6 cellular contexts compared by ENCODE assay signal in the genomic region with DNA sequence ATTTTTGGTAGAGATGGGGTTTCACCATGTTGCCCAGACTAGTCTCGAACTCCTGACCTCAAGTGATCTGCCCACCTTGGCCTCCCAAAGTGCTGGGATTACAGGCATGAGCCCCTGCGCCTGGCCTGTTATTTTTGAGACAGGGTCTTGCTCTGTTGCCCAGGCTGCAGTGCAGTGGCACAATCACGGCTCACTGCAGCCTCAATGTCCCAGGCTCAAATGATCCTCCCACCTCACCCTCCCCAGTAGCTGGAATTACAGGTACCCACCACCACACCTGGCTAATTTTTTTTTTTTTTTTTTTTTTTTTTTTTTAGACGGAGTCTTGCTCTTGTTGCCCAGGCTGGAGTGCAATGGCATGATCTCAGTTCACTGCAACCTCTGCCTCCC. TPM values are rescaled to one million over a fixed set of nuclear protein-coding genes. Genes with fewer than 3 reads are reported as not detected.
DNase-seq lines count a peak whose midpoint lies in the region; ATAC-seq and TF ChIP-seq lines count a peak whose summit lies in the region.
"Not testable (repeated sequence)": the region's sequence is repeated elsewhere in the genome, so short reads cannot be mapped to it uniquely, and the experiment has no call there.

No MANE protein-coding gene starts in this region.

- H3K27me3 Mint-ChIP-seq in CD4-positive, alpha-beta T cell, result not testable (repeated sequence)
- H3K27me3 Mint-ChIP-seq in WTC11 (ENCODE audit: low read depth), result peaks cover 24% of the 10 kb centered on the region

- TF ChIP-seq CTCF in CD4-positive, alpha-beta T cell (IDR thresholded peaks at IDR 0.05); HEK293 (tag by site-specific recombination; IDR thresholded peaks at IDR 0.05); RWPE2 (IDR thresholded peaks at IDR 0.05; ENCODE audit: poor library complexity, severe bottlenecking); WTC11 (IDR thresholded peaks at IDR 0.05); spleen (IDR thresholded peaks at IDR 0.05 in 8 of 11, conservative IDR thresholded peaks at IDR 0.05 in 3 of 11): not testable (repeated sequence)

- not testable (repeated sequence) for ATAC-seq in CD4-positive, alpha-beta T cell (ENCODE audit: poor library complexity); RWPE2 (ENCODE audit: low read depth); WTC11

- H3K36me3 ChIP-seq in HEK293 (ENCODE audit: control insufficient read depth in 2 of 2, insufficient read depth in 1 of 2, low read length in 2 of 2); RWPE2 (ENCODE audit: low read depth); spleen: not testable (repeated sequence)

- H3K4me3 Mint-ChIP-seq in CD4-positive, alpha-beta T cell; WTC11: not testable (repeated sequence)

- not testable (repeated sequence) for H3K4me1 ChIP-seq in HEK293 (ENCODE audit: control insufficient read depth, insufficient read depth, low read length); RWPE2 (ENCODE audit: insufficient read depth, poor library complexity, severe bottlenecking)
- H3K4me1 ChIP-seq in spleen, result peaks cover 15 to 97% (median 69%) of the 10 kb centered on the region in 6 donors

- H3K4me3 ChIP-seq in HEK293 (ENCODE audit: low read depth, low read length); RWPE2 (ENCODE audit: severe bottlenecking); spleen: not testable (repeated sequence)

- CTCF ChIA-PET in CD4-positive, alpha-beta T cell (lab: Charles Lee), result interaction anchor here (1.5 kb wide), 1 partner anchor 60 kb away, joined by 4 read pairs; a partner anchor contains a TSS
- CTCF ChIA-PET in HEK293 (lab: Yijun Ruan, JAX), result interaction anchor here (0.6 to 1.1 kb wide), 3 partner anchors 26 to 875 kb away, joined by 3 to 5 read pairs (median 4); no protein-coding TSS in a partner anchor
- CTCF ChIA-PET in WTC11 (lab: Charles Lee), result interaction anchor here (1.6 kb wide), 1 partner anchor 21 kb away, joined by 6 read pairs; no protein-coding TSS in a partner anchor

- POLR2A ChIA-PET in CD4-positive, alpha-beta T cell (lab: Charles Lee); HEK293 (lab: Yijun Ruan, JAX); WTC11 (lab: Charles Lee): not testable (repeated sequence)

- TF ChIP-seq POLR2A in spleen (IDR thresholded peaks at IDR 0.05), result not testable (repeated sequence)

- not testable (repeated sequence) for H3K27ac ChIP-seq in CD4-positive, alpha-beta T cell (ENCODE audit: low read depth, low read length); HEK293 (ENCODE audit: extremely low read depth, low read depth, low read length)
- H3K27ac ChIP-seq in RWPE2 (ENCODE audit: poor library complexity, severe bottlenecking) (peak overlapping the region; percentile 99), epithelial cell of prostate (peak overlapping the region; percentile 100), spleen (peak overlapping the region in 6 of 8 donors; percentile 43 to 86 (median 82))

- H3K9me3 ChIP-seq in CD4-positive, alpha-beta T cell (ENCODE audit: control insufficient read depth, low read length); HEK293 (ENCODE audit: control insufficient read depth, insufficient read depth, low read depth, low read length); RWPE2 (ENCODE audit: severe bottlenecking); spleen: not testable (repeated sequence)

- H3K27ac Mint-ChIP-seq in CD4-positive, alpha-beta T cell, result peak overlapping the region; percentile 65
- H3K27ac Mint-ChIP-seq in WTC11, result not testable (repeated sequence)

- intact Hi-C loops in CD4-positive, alpha-beta T cell (cut with DNase I, micrococcal nuclease); spleen (cut with DNase I; ENCODE audit: low total_unique reads): not testable (repeated sequence)

- not testable (repeated sequence) for H3K9me3 Mint-ChIP-seq in CD4-positive, alpha-beta T cell; WTC11

- H3K4me1 Mint-ChIP-seq in CD4-positive, alpha-beta T cell (ENCODE audit: low read depth), result peaks cover 40% of the 10 kb centered on the region
- peaks cover 36% of the 10 kb centered on the region for H3K4me1 Mint-ChIP-seq in WTC11

- not testable (repeated sequence) for H3K27me3 ChIP-seq in CD4-positive, alpha-beta T cell (ENCODE audit: control insufficient read depth, insufficient read depth, low read length); RWPE2 (ENCODE audit: insufficient read depth, poor library complexity, severe bottlenecking)
- H3K27me3 ChIP-seq in spleen (replicated peaks in 1 of 7), result peaks cover 0 to 60% (median 5%) of the 10 kb centered on the region in 7 donors

- H3K36me3 Mint-ChIP-seq in CD4-positive, alpha-beta T cell (ENCODE audit: low read depth); WTC11: not testable (repeated sequence)

- WGBS in spleen, 5 donors, result 76 to 94% (median 89%) methylated on average over 3 to 4 of the region's 4 CpGs

- DNase-seq in CD4-positive, alpha-beta T cell; RWPE2 (ENCODE audit: low spot score); WTC11 (ENCODE audit: low spot score); epithelial cell of prostate (ENCODE audit: low read depth, low spot score); spleen: not testable (repeated sequence)

TF ChIP-seq in HEK293, 187 proteins besides CTCF, POLR2A, EP300 and RAD21:
- peak; percentile 95 for TF ChIP-seq ZNF121 (tag by site-specific recombination; IDR thresholded peaks at IDR 0.05)
- TF ChIP-seq, protein P1, sequence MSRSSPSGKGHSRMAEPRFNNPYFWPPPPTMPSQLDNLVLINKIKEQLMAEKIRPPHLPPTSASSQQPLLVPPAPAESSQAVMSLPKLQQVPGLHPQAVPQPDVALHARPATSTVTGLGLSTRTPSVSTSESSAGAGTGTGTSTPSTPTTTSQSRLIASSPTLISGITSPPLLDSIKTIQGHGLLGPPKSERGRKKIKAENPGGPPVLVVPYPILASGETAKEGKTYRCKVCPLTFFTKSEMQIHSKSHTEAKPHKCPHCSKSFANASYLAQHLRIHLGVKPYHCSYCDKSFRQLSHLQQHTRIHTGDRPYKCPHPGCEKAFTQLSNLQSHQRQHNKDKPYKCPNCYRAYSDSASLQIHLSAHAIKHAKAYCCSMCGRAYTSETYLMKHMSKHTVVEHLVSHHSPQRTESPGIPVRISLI (tag by site-specific recombination; IDR thresholded peaks at IDR 0.05), result peak; percentile 83
TF ChIP-seq in HEK293: peak in this region for 2; not testable (repeated sequence) for 185.

TF ChIP-seq in WTC11, 78 proteins besides CTCF, POLR2A, EP300 and RAD21:
- peak; percentile 86 for TF ChIP-seq ZNF121 (CRISPR knock-in tag; IDR thresholded peaks at IDR 0.05)

RNA-seq across cellular contexts. Expression of a gene that starts 2.4 kb away (rescaled TPM):
- total RNA-seq in CD4-positive, alpha-beta T cell, result 1 to 10 TPM; 5.0 to 6.1 TPM
- total RNA-seq in WTC11 (2021) (27.5 to 32.0 TPM (median 30.8 TPM) in 3 replicates), spleen (100 to 1,000 TPM in 1 of 7 donors, 10 to 100 TPM in 6; 34.7 to 120 (median 60.1) TPM)
- polyA plus RNA-seq in spleen, result 10 to 100 TPM in 2 of 3 donors, 1 to 10 TPM in 1; 6.4 to 66.9 (median 29.7) TPM

RNA-seq across cellular contexts. Expression of a gene that starts 27.9 kb away (rescaled TPM):
- total RNA-seq in CD4-positive, alpha-beta T cell, result 100 to 1,000 TPM; 220 to 225 TPM
- total RNA-seq in WTC11 (2021), result 19.5 to 26.1 TPM (median 22.6 TPM) in 3 replicates
- 100 to 1,000 TPM in 1 of 7 donors, 10 to 100 TPM in 6; 39.7 to 103 (median 65.4) TPM for total RNA-seq in spleen
- 100 to 1,000 TPM in 2 of 3 donors, 10 to 100 TPM in 1; 30.9 to 147 (median 102) TPM for polyA plus RNA-seq in spleen
